8 cellular contexts compared by ENCODE assay signal in the genomic region with DNA sequence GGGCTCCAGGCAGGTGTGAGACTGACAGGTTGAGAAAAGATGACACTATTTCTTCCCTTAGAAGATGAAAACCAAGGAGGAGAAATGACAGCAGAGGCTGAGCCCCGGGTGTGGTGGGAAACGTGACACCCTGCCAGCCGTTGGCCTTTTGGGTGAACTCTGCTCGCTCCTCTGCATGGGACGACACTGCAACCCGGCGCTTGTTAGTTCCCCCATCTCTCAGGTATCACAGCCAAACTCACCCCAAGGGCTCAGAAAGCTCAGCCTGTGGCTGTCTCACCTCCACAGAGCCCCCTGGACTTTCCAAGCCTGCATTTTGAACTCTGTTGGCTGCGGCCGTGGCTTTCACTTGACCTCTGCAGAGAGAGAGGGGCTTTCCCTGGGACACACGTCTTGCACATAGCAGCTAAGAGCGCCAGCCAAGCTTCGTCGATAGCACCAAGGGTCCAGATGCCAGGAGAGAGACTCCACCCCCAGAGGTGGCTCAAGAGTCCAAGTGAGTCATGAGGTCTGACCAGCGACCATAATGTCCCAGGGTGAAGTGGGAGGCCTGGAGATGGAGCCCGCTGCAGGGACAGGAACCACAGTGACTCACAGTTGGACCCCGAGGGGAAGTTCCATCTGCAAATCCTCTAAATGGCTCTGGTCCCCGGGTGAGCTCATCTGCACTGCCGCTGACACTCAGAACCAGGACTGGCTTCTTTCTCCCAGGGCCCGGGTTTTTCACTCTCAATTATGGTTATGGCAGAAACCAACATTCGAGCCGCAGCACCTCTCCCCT.
DNase-seq lines count a peak whose midpoint lies in the region; ATAC-seq and TF ChIP-seq lines count a peak whose summit lies in the region.

No MANE protein-coding gene starts in this region.

- H3K4me1 ChIP-seq in CD4-positive, CD25-positive, alpha-beta regulatory T cell (ENCODE audit: control insufficient read depth, insufficient read depth, low read length, poor library complexity, severe bottlenecking) = peaks cover 14% of the 10 kb centered on the region

- H3K27me3 Mint-ChIP-seq in CD4-positive, CD25-positive, alpha-beta regulatory T cell = peaks cover 8% of the 10 kb centered on the region

- peak; percentile 6 to 16 (median 6) for DNase-seq in CD4-positive, CD25-positive, alpha-beta regulatory T cell
- peak; percentile 100 for DNase-seq in RPMI7951 (ENCODE audit: low read depth)
- peak; percentile 80 for DNase-seq in fibroblast of villous mesenchyme (ENCODE audit: low read depth)
- DNase-seq in stimulated activated CD4-positive, alpha-beta T cell treated with anti-CD3 and anti-CD28 coated beads, Interleukin-4, amount 100 ng/mL, for 24 hours = peak; percentile 13
- DNase-seq in NCI-H524 treated with DMSO at 0.1 percent for 48 hours (lab: John Stamatoyannopoulos, UW) = no peak
- DNase-seq in NCI-H510A treated with DMSO at 0.1 percent for 48 hours (lab: John Stamatoyannopoulos, UW) = no peak

- ATAC-seq in CD4-positive, CD25-positive, alpha-beta regulatory T cell (ENCODE audit: low read depth in 2 of 2) = peak in 1 of 2 donors; percentile 20
- ATAC-seq in GM19023 (IDR thresholded peaks at IDR 0.05; ENCODE audit: unreplicated experiment) (peak; percentile 50), HG03025 (IDR thresholded peaks at IDR 0.05; ENCODE audit: low FRiP score, unreplicated experiment) (peak; percentile 38)

- H3K4me1 Mint-ChIP-seq in CD4-positive, CD25-positive, alpha-beta regulatory T cell = peaks cover 9 to 44% (median 27%) of the 10 kb centered on the region in 4 donors

- peaks cover 2 to 6% (median 4%) of the 10 kb centered on the region in 7 donors for H3K9me3 Mint-ChIP-seq in CD4-positive, CD25-positive, alpha-beta regulatory T cell

- H3K27me3 ChIP-seq in CD4-positive, CD25-positive, alpha-beta regulatory T cell (ENCODE audit: control insufficient read depth, insufficient read depth, low read length) = no peaks in the 10 kb centered on the region

- H3K4me3 Mint-ChIP-seq in CD4-positive, CD25-positive, alpha-beta regulatory T cell = peak overlapping the region; percentile 50 to 84 (median 72)

- H3K27ac ChIP-seq in CD4-positive, CD25-positive, alpha-beta regulatory T cell (ENCODE audit: insufficient read depth, low read length, poor library complexity, severe bottlenecking) = peak overlapping the region; percentile 49

- TF ChIP-seq CTCF in fibroblast of villous mesenchyme (IDR thresholded peaks at IDR 0.05; ENCODE audit: insufficient read depth, low read depth, low read length) = no peak

- H3K9me3 ChIP-seq in CD4-positive, CD25-positive, alpha-beta regulatory T cell (ENCODE audit: control insufficient read depth in 2 of 2, low read length in 2 of 2) = peaks cover 0 to 5% of the 10 kb centered on the region in 2 experiments

- H3K4me3 ChIP-seq in CD4-positive, CD25-positive, alpha-beta regulatory T cell (ENCODE audit: low read depth, low read length) = peak overlapping the region; percentile 72
- no peak overlapping the region for H3K4me3 ChIP-seq in fibroblast of villous mesenchyme (ENCODE audit: low read depth, low read length)

- no peaks in the 10 kb centered on the region for H3K36me3 ChIP-seq in CD4-positive, CD25-positive, alpha-beta regulatory T cell (ENCODE audit: control insufficient read depth, insufficient read depth, low read length)

- peak overlapping the region in 2 of 3 donors; percentile 75 to 85 for H3K27ac Mint-ChIP-seq in CD4-positive, CD25-positive, alpha-beta regulatory T cell

- H3K36me3 Mint-ChIP-seq in CD4-positive, CD25-positive, alpha-beta regulatory T cell = peaks cover 4% of the 10 kb centered on the region

Comparison
In these comparisons a context has a peak if more than half of its experiments do, and no peak if none do; other contexts are left out.
1. DNase-seq: peak in CD4-positive, CD25-positive, alpha-beta regulatory T cell (3 of 3), RPMI7951 (single experiment), fibroblast of villous mesenchyme (single experiment) and stimulated activated CD4-positive, alpha-beta T cell treated with anti-CD3 and anti-CD28 coated beads, Interleukin-4, amount 100 ng/mL, for 24 hours (single experiment); none in NCI-H524 treated with DMSO at 0.1 percent for 48 hours (single experiment) and NCI-H510A treated with DMSO at 0.1 percent for 48 hours (single experiment).